9 cellular contexts compared by ENCODE assay signal in genomic region chr11:11993814-11994213, GRCh38. TPM values are rescaled to one million over a fixed set of nuclear protein-coding genes. Genes with fewer than 3 reads are reported as not detected.
DNase-seq lines count a peak whose midpoint lies in the region; ATAC-seq and TF ChIP-seq lines count a peak whose summit lies in the region.
"Had no signal": no experiment of that assay in that cellular context is flagged by ENCODE, and none has a peak within 500 bp of the region (broad histone marks: within the 10 kb centered on the region; RNA-seq: fewer than 3 reads in every experiment).

No MANE protein-coding gene starts in this region.

- in situ Hi-C loops in transverse colon (cut with MboI; ENCODE audit: low pct_ligation_motif_present in 1 of 4, low pct_unique_long_range_greater_than_20kb in 1 of 4, low sequenced_read_pairs in 3 of 4), result no loop called here

- no peaks in the 10 kb centered on the region for H3K9me2 ChIP-seq in HCT116 (ENCODE audit: insufficient read depth)

- H3K4me1 ChIP-seq in HCT116 (ENCODE audit: control insufficient read depth in 1 of 2, insufficient read depth in 2 of 2, low read length in 2 of 2), result peaks cover 15 to 44% of the 10 kb centered on the region in 2 experiments
- H3K4me1 ChIP-seq in ascending aorta, result peaks cover 0 to 7% of the 10 kb centered on the region in 2 donors
- H3K4me1 ChIP-seq in smooth muscle cell (ENCODE audit: low read depth), result peaks cover 9% of the 10 kb centered on the region
- H3K4me1 ChIP-seq in transverse colon, result peaks cover 0 to 4% (median 0%) of the 10 kb centered on the region in 4 donors

- H3K9me3 ChIP-seq in HCT116 (ENCODE audit: control insufficient read depth in 1 of 2, insufficient read depth in 1 of 2, low read depth in 1 of 2, low read length in 2 of 2) (no peaks in the 10 kb centered on the region), ascending aorta (no peaks in the 10 kb centered on the region), smooth muscle cell (replicated peaks; ENCODE audit: low read depth) (no peaks in the 10 kb centered on the region), transverse colon (no peaks in the 10 kb centered on the region)

- TF ChIP-seq POLR2A in HCT116 (IDR thresholded peaks at IDR 0.05; ENCODE audit: borderline replicate concordance, extremely low read depth, insufficient read depth, insufficient read length) (no peak), transverse colon (IDR thresholded peaks at IDR 0.05) (no peak)

- no peak overlapping the region for H3K27ac Mint-ChIP-seq in activated naive CD4-positive, alpha-beta T cell treated with anti-CD3 and anti-CD28 coated beads, Interleukin-2, amount 50 U/mL, for 72 hours

- CTCF ChIA-PET in HCT116 (lab: Charles Lee), result interaction anchor here (1.0 to 1.3 kb wide), 2 partner anchors 11 to 50 kb away, joined by 3 read pairs; no protein-coding TSS in a partner anchor

- H3K27ac ChIP-seq in HCT116 (ENCODE audit: low read depth, low read length), result no peak overlapping the region
- peak overlapping the region; percentile 41 to 53 for H3K27ac ChIP-seq in ascending aorta
- peak overlapping the region; percentile 91 for H3K27ac ChIP-seq in smooth muscle cell (ENCODE audit: low read depth)
- no peak overlapping the region for H3K27ac ChIP-seq in transverse colon

- POLR2A ChIA-PET in HCT116 (lab: Charles Lee), result no interaction called here

- no peaks in the 10 kb centered on the region for H3K9me3 Mint-ChIP-seq in activated naive CD4-positive, alpha-beta T cell treated with anti-CD3 and anti-CD28 coated beads, Interleukin-2, amount 50 U/mL, for 72 hours

- RAD21 ChIA-PET in HCT116 (lab: Charles Lee; ENCODE audit: low non-redundant PET in 1 of 2, low total read pairs in 2 of 2, uncharacterized antibody in 2 of 2, unreplicated experiment in 2 of 2), result no interaction called here

- H3F3A ChIP-seq in smooth muscle cell (ENCODE audit: low read depth), result peaks cover 26% of the 10 kb centered on the region

- ATAC-seq in HCT116 (peak; percentile 94), left ventricle myocardium superior (peak; percentile 81)
- ATAC-seq in activated naive CD4-positive, alpha-beta T cell treated with anti-CD3 and anti-CD28 coated beads, Interleukin-2, amount 50 U/mL, for 72 hours, result no peak

- TF ChIP-seq CTCF in HCT116 (IDR thresholded peaks at IDR 0.05 in 2 of 3, conservative IDR thresholded peaks at IDR 0.05 in 1 of 3; ENCODE audit: borderline replicate concordance in 1 of 3, insufficient read depth in 1 of 3, low read depth in 2 of 3, low read length in 2 of 3) (no peak), ascending aorta (IDR thresholded peaks at IDR 0.05) (no peak), smooth muscle cell (IDR thresholded peaks at IDR 0.05; ENCODE audit: borderline replicate concordance, insufficient read depth, poor library complexity, severe bottlenecking) (no peak), transverse colon (IDR thresholded peaks at IDR 0.05) (no peak)

- H3K27me3 ChIP-seq in HCT116 (ENCODE audit: insufficient read depth, low read length) (no peaks in the 10 kb centered on the region), ascending aorta (no peaks in the 10 kb centered on the region), smooth muscle cell (ENCODE audit: low read depth) (no peaks in the 10 kb centered on the region), transverse colon (no peaks in the 10 kb centered on the region)

- H3K9ac ChIP-seq in HCT116 (ENCODE audit: low read length) (peak overlapping the region; percentile 19), smooth muscle cell (ENCODE audit: low read depth) (peak overlapping the region; percentile 38)

- H3K4me2 ChIP-seq in HCT116 (ENCODE audit: low read length) (peak overlapping the region; percentile 68), smooth muscle cell (peak overlapping the region; percentile 68)

- 0 out of 2 replicates have a peak, but pooled peaks have one; percentile 16 for TF ChIP-seq RAD21 in HCT116 (IDR thresholded peaks at IDR 0.05; ENCODE audit: low read depth)

- H2AFZ ChIP-seq in HCT116 (ENCODE audit: low read depth, low read length, poor library complexity, severe bottlenecking) (peak overlapping the region; percentile 94), smooth muscle cell (ENCODE audit: low read depth) (no peak overlapping the region)

- H3K36me3 ChIP-seq in HCT116 (ENCODE audit: control insufficient read depth in 1 of 2, insufficient read depth in 2 of 2, low read length in 2 of 2) (no peaks in the 10 kb centered on the region), ascending aorta (peaks cover 27 to 58% of the 10 kb centered on the region in 2 donors), smooth muscle cell (ENCODE audit: low read depth) (no peaks in the 10 kb centered on the region), transverse colon (no peaks in the 10 kb centered on the region)

- H3K4me3 ChIP-seq in HCT116 (replicated peaks in 1 of 2; ENCODE audit: low read depth in 1 of 2, low read length in 2 of 2), result peak overlapping the region in 1 of 2 experiments; percentile 31; a peak in 2 of 4 replicates
- no peak overlapping the region for H3K4me3 ChIP-seq in ascending aorta
- no peak overlapping the region for H3K4me3 ChIP-seq in smooth muscle cell
- no peak overlapping the region for H3K4me3 ChIP-seq in transverse colon

- BruUV-seq in HCT116 (replicated peaks; lab: Mats Ljungman, UMichigan), result no TSS peak

- TF ChIP-seq EP300 in transverse colon (IDR thresholded peaks at IDR 0.05; ENCODE audit: low read depth), result no peak

- H3K36me3 Mint-ChIP-seq in activated naive CD4-positive, alpha-beta T cell treated with anti-CD3 and anti-CD28 coated beads, Interleukin-2, amount 50 U/mL, for 72 hours, result no peaks in the 10 kb centered on the region

- H4K20me1 ChIP-seq in HCT116 (ENCODE audit: insufficient read depth), result no peaks in the 10 kb centered on the region
- H4K20me1 ChIP-seq in smooth muscle cell (ENCODE audit: low read depth), result no peaks in the 10 kb centered on the region

- intact Hi-C loops in HCT116 (cut with micrococcal nuclease) (no loop called here), ascending aorta (cut with DNase I) (no loop called here), left ventricle myocardium superior (cut with micrococcal nuclease) (no loop called here), transverse colon (cut with DNase I; ENCODE audit: low total_unique reads) (no loop called here)

- H3K79me2 ChIP-seq in HCT116 (ENCODE audit: insufficient read depth, low read length), result no peaks in the 10 kb centered on the region
- no peaks in the 10 kb centered on the region for H3K79me2 ChIP-seq in smooth muscle cell (ENCODE audit: low read depth)

- DNase-seq in HCT116 (ENCODE audit: low read depth, low spot score) (peak; percentile 53), ascending aorta (ENCODE audit: low spot score in 2 of 2) (peak in 1 of 2 donors; percentile 59), left ventricle myocardium superior (peak; percentile 65), smooth muscle cell (lab: John Stamatoyannopoulos, UW; ENCODE audit: unreplicated experiment) (no peak), HT-29 (ENCODE audit: low spot score) (no peak), NCI-H774 (lab: John Stamatoyannopoulos, UW) (no peak), transverse colon (no peak)
- DNase-seq in activated naive CD4-positive, alpha-beta T cell treated with anti-CD3 and anti-CD28 coated beads, Interleukin-2, amount 50 U/mL, for 72 hours (ENCODE audit: low spot score in 2 of 2), result no peak
- DNase-seq: NCI-H526 had no signal

- 5% methylated on average over 8 of the region's 8 CpGs for WGBS in smooth muscle cell (ENCODE audit: low lambda C conversion rate)
- 70 to 72% methylated on average over 5 to 8 of the region's 8 CpGs for WGBS in transverse colon (ENCODE audit: low coverage in 1 of 2), 2 donors

TF ChIP-seq in HCT116, 20 proteins besides CTCF, POLR2A, EP300 and RAD21 (continues in another document):
- TF ChIP-seq MAX (IDR thresholded peaks at IDR 0.05) (peak; percentile 53; the same call in 1 of the 2 replicates), ZBTB33 (IDR thresholded peaks at IDR 0.05; ENCODE audit: extremely low read depth, insufficient replicate concordance, low read length) (no peak), POLR2AphosphoS5 (IDR thresholded peaks at IDR 0.05; ENCODE audit: low read depth, low read length) (peak; percentile 17; the same call in 1 of the 2 replicates), JUND (IDR thresholded peaks at IDR 0.05) (peak; percentile 82), CBX3 (IDR thresholded peaks at IDR 0.05; ENCODE audit: low read depth) (peak; percentile 87), FOSL1 (IDR thresholded peaks at IDR 0.05; ENCODE audit: low read depth) (peak; percentile 77), EZH2 (IDR thresholded peaks at IDR 0.05) (no peak), SP1 (IDR thresholded peaks at IDR 0.05; ENCODE audit: low read depth) (peak; percentile 46; the same call in 1 of the 2 replicates)

RNA-seq across cellular contexts. Expression of gene DKK3, which starts 14.6 kb away (rescaled TPM):
- total RNA-seq in HCT116 (2021; ENCODE audit: unreplicated experiment) (0.49 TPM), ascending aorta (433 TPM), left ventricle myocardium superior (657 TPM), smooth muscle cell (112 and 113 TPM in 2 replicates), transverse colon (100 to 1,000 TPM in 1 of 4 donors, 10 to 100 TPM in 3; 27.2 to 181 (median 40.1) TPM)
- polyA plus RNA-seq in HCT116 (2012), result 0.20 TPM in 1 of 2 replicates, not detected in the other
- 100 and 105 TPM in 2 replicates for polyA plus RNA-seq in smooth muscle cell
- not detected in 2 replicates for total RNA-seq in HT-29 (2014; rRNA removed; shearing (Covaris generic))
- total RNA-seq in activated naive CD4-positive, alpha-beta T cell treated with anti-CD3 and anti-CD28 coated beads, Interleukin-2, amount 50 U/mL, for 72 hours, result not detected

Comparison
In these comparisons a context has a peak if more than half of its experiments do, and no peak if none do; other contexts are left out.
1. ATAC-seq: peak in HCT116 (single experiment) and left ventricle myocardium superior (single experiment); none in activated naive CD4-positive, alpha-beta T cell treated with anti-CD3 and anti-CD28 coated beads, Interleukin-2, amount 50 U/mL, for 72 hours (0 of 2).
2. DNase-seq: peak in HCT116 (single experiment) and left ventricle myocardium superior (single experiment); none in smooth muscle cell (single experiment), HT-29 (single experiment), activated naive CD4-positive, alpha-beta T cell treated with anti-CD3 and anti-CD28 coated beads, Interleukin-2, amount 50 U/mL, for 72 hours (0 of 2), NCI-H774 (single experiment) and transverse colon (single experiment).
3. H3K27ac ChIP-seq: peak in ascending aorta (2 of 2) and smooth muscle cell (single experiment); none in HCT116 (single experiment) and transverse colon (0 of 4).
4. RNA of gene DKK3, which starts 14.6 kb away (total RNA-seq): 657 TPM in left ventricle myocardium superior (single experiment), 433 TPM in ascending aorta (single experiment), 112 to 113 TPM in smooth muscle cell and 27.2 to 181 TPM in transverse colon; 0.49 TPM in HCT116 (single experiment), not detected in activated naive CD4-positive, alpha-beta T cell treated with anti-CD3 and anti-CD28 coated beads, Interleukin-2, amount 50 U/mL, for 72 hours and not detected in HT-29; every median in the first group is over 10 times any median in the second.